In the genomic region with DNA sequence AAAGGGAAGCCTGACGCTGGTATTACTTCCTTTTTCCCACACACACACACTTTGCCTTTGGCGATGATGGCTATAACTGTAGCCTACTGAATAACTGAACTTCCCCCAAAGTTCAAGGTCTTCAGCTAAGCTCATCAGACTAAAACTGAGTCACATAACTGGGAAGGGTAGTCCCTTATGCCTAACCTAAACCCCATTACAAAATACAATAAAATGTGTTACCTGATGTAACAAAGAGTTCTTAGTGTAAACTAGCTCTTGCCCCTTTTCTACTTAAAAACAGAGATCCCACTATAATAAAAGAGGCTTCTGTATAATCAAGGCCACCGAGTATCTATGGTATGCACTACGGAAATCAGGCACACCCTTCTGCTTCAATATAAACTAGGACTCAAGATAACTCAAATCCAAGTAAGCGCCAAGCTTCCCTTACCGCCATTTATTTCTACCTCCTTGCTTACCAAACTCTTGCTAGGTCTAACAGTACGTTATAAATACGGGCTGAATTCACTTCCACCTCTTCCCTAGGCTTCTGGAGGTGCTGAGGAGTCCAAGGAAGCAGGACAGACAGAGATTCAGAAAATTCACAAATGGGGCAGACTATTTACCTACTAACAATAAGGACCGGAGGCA, we compare ENCODE assay signal across 8 cellular contexts. TPM values are rescaled to one million over a fixed set of nuclear protein-coding genes. Genes with fewer than 3 reads are reported as not detected.
DNase-seq lines count a peak whose midpoint lies in the region; ATAC-seq, FAIRE-seq and TF ChIP-seq lines count a peak whose summit lies in the region.

No MANE protein-coding gene starts in this region.

- WGBS in H1 (ENCODE audit: extremely low coverage in 1 of 2, insufficient coverage in 1 of 2, insufficient read length in 1 of 2, insufficient replicate concordance in 2 of 2, low coverage in 1 of 2, low lambda C conversion rate in 2 of 2, missing lambda C conversion rate in 1 of 2), 2 experiments: 29% methylated on average over 9 of the region's 9 CpGs; no CpG with 5 or more reads in 1 of the 2 experiments

- peaks cover 46% of the 10 kb centered on the region for H3K4me1 Mint-ChIP-seq in activated naive CD4-positive, alpha-beta T cell treated with anti-CD3 and anti-CD28 coated beads for 36 hours (ENCODE audit: low read depth)
- peaks cover 31 to 53% of the 10 kb centered on the region in 2 donors for H3K4me1 Mint-ChIP-seq in natural killer cell treated with Interleukin-12 subunit alpha and Interleukin-12 subunit beta and Interleukin-15 and Interleukin-18, amount 100 ng/mL, for 72 hours (ENCODE audit: low read depth in 2 of 2)

- H3K4me3 ChIP-seq in SJCRH30 (peak overlapping the region; percentile 88), H1 (ENCODE audit: extremely low read depth in 1 of 4, insufficient read depth in 2 of 4, low read depth in 3 of 4, low read length in 4 of 4) (peak overlapping the region; percentile 67 to 88 (median 81))

- no peak overlapping the region for H2BK15ac ChIP-seq in H1 (ENCODE audit: low read length)

- CTCF ChIA-PET in activated naive CD4-positive, alpha-beta T cell treated with anti-CD3 and anti-CD28 coated beads for 36 hours (lab: Charles Lee): interaction anchor here (0.6 to 1.4 kb wide), 5 partner anchors 9 to 439 kb away, joined by 3 to 7 read pairs (median 4); no protein-coding TSS in a partner anchor
- CTCF ChIA-PET in H1 (lab: Charles Lee; ENCODE audit: partially characterized antibody): interaction anchor here (1.3 to 1.6 kb wide), 2 partner anchors 13 to 28 kb away, joined by 4 to 5 read pairs; no protein-coding TSS in a partner anchor

- no peak overlapping the region for H2BK5ac ChIP-seq in H1 (ENCODE audit: low read depth, low read length)

- H3K4ac ChIP-seq in H1 (replicated peaks; ENCODE audit: insufficient read length, low read depth, low read length): no peak overlapping the region

- H3K23ac ChIP-seq in H1 (ENCODE audit: insufficient read length): no peak overlapping the region

- TF ChIP-seq POLR2A in H1 (IDR thresholded peaks at IDR 0.05; ENCODE audit: control extremely low read depth in 1 of 2, low read depth in 2 of 2, low read length in 2 of 2): no peak

- no peak overlapping the region for H4K5ac ChIP-seq in H1 (ENCODE audit: insufficient read length, low read depth, low read length)

- H3K14ac ChIP-seq in H1 (ENCODE audit: insufficient read length): no peak overlapping the region

- DNase-seq in activated naive CD4-positive, alpha-beta T cell treated with anti-CD3 and anti-CD28 coated beads for 36 hours: peak; percentile 18
- DNase-seq in activated naive CD4-positive, alpha-beta T cell (lab: John Stamatoyannopoulos, UW): no peak
- DNase-seq in SJCRH30: peak in 1 of 2 experiments; percentile 32
- no peak for DNase-seq in H1 (ENCODE audit: low read depth in 1 of 2, low spot score in 2 of 2)
- DNase-seq in natural killer cell treated with Interleukin-12 subunit alpha and Interleukin-12 subunit beta and Interleukin-15 and Interleukin-18, amount 100 ng/mL, for 72 hours (ENCODE audit: low spot score): no peak

- H3K56ac ChIP-seq in H1 (replicated peaks; ENCODE audit: insufficient read length, low read depth, low read length): no peak overlapping the region

- no peak overlapping the region for H2AK5ac ChIP-seq in H1 (ENCODE audit: low read depth, low read length)

- H3K18ac ChIP-seq in H1 (ENCODE audit: extremely low read depth, low read length): peak overlapping the region; percentile 13; the same call in 1 of the 2 replicates

- H2BK120ac ChIP-seq in H1 (replicated peaks; ENCODE audit: low read depth, low read length): no peak overlapping the region

- peak overlapping the region; percentile 98 for H3K27ac Mint-ChIP-seq in activated naive CD4-positive, alpha-beta T cell treated with anti-CD3 and anti-CD28 coated beads for 36 hours
- peak overlapping the region; percentile 79 to 93 for H3K27ac Mint-ChIP-seq in natural killer cell treated with Interleukin-12 subunit alpha and Interleukin-12 subunit beta and Interleukin-15 and Interleukin-18, amount 100 ng/mL, for 72 hours

- H2BK20ac ChIP-seq in H1 (ENCODE audit: low read length): no peak overlapping the region

- H4K8ac ChIP-seq in H1 (ENCODE audit: extremely low read depth, insufficient read depth, low read length): no peak overlapping the region

- peaks cover 6% of the 10 kb centered on the region; the same call in 1 of the 2 replicates for H3K4me1 ChIP-seq in SJCRH30
- H3K4me1 ChIP-seq in H1 (replicated peaks in 1 of 4; ENCODE audit: control insufficient read depth in 3 of 4, insufficient read depth in 4 of 4, low read length in 3 of 4): peaks cover 0 to 3% (median 1%) of the 10 kb centered on the region in 4 experiments; a peak in 4 of 7 replicates

- H3K27me3 ChIP-seq in SJCRH30: no peaks in the 10 kb centered on the region
- H3K27me3 ChIP-seq in H1 (replicated peaks in 1 of 4; ENCODE audit: control insufficient read depth in 3 of 4, extremely low read depth in 1 of 4, insufficient read depth in 3 of 4, low read length in 3 of 4): no peaks in the 10 kb centered on the region

- intact Hi-C loops in activated naive CD4-positive, alpha-beta T cell treated with anti-CD3 and anti-CD28 coated beads for 36 hours (cut with micrococcal nuclease): loop anchor here (1.0 kb wide), 1 partner anchor 24 kb away; no protein-coding TSS in a partner anchor

- H3K4me2 ChIP-seq in H1 (ENCODE audit: insufficient read depth in 1 of 2, low read depth in 2 of 2, low read length in 2 of 2): peak overlapping the region; percentile 87 to 97

- TF ChIP-seq CTCF in H1 (IDR thresholded peaks at IDR 0.05; ENCODE audit: control extremely low read depth in 1 of 3, insufficient read depth in 1 of 3, low read depth in 1 of 3, low read length in 3 of 3): no peak

- H3K9me3 Mint-ChIP-seq in activated naive CD4-positive, alpha-beta T cell treated with anti-CD3 and anti-CD28 coated beads for 36 hours: no peaks in the 10 kb centered on the region
- H3K9me3 Mint-ChIP-seq in natural killer cell treated with Interleukin-12 subunit alpha and Interleukin-12 subunit beta and Interleukin-15 and Interleukin-18, amount 100 ng/mL, for 72 hours: no peaks in the 10 kb centered on the region

- peaks cover 17 to 63% of the 10 kb centered on the region in 2 experiments for H3K79me2 ChIP-seq in H1 (ENCODE audit: control insufficient read depth in 1 of 2, insufficient read depth in 2 of 2, low read length in 2 of 2)

- H3K79me1 ChIP-seq in H1 (ENCODE audit: low read depth, low read length): no peaks in the 10 kb centered on the region

- peaks cover 4 to 7% of the 10 kb centered on the region in 2 experiments for H4K20me1 ChIP-seq in H1 (replicated peaks in 1 of 2; ENCODE audit: control insufficient read depth in 1 of 2, insufficient read depth in 2 of 2, low read length in 2 of 2)

- H3K27me3 Mint-ChIP-seq in activated naive CD4-positive, alpha-beta T cell treated with anti-CD3 and anti-CD28 coated beads for 36 hours (ENCODE audit: low read depth): no peaks in the 10 kb centered on the region
- no peaks in the 10 kb centered on the region for H3K27me3 Mint-ChIP-seq in natural killer cell treated with Interleukin-12 subunit alpha and Interleukin-12 subunit beta and Interleukin-15 and Interleukin-18, amount 100 ng/mL, for 72 hours

- no peak for FAIRE-seq in H1 (lab: Jason Lieb, UNC)

- no peak overlapping the region for H2AFZ ChIP-seq in H1 (ENCODE audit: low read length)

- TF ChIP-seq EP300 in H1 (IDR thresholded peaks at IDR 0.05; ENCODE audit: borderline replicate concordance in 1 of 2, low read depth in 2 of 2, low read length in 2 of 2): no peak

- H3K36me3 Mint-ChIP-seq in activated naive CD4-positive, alpha-beta T cell treated with anti-CD3 and anti-CD28 coated beads for 36 hours (ENCODE audit: low read depth): peaks cover 30% of the 10 kb centered on the region
- H3K36me3 Mint-ChIP-seq in natural killer cell treated with Interleukin-12 subunit alpha and Interleukin-12 subunit beta and Interleukin-15 and Interleukin-18, amount 100 ng/mL, for 72 hours: peaks cover 18% of the 10 kb centered on the region

- H2BK12ac ChIP-seq in H1 (ENCODE audit: low read depth, low read length): no peak overlapping the region

- peak overlapping the region in 3 of 4 experiments; percentile 48 to 74 (median 48); a peak in 5 of 7 replicates for H3K9ac ChIP-seq in H1 (replicated peaks in 1 of 4; ENCODE audit: extremely low read depth in 1 of 4, low read depth in 3 of 4, low read length in 3 of 4)

- H3K9me3 ChIP-seq in SJCRH30 (replicated peaks) (no peaks in the 10 kb centered on the region), H1 (ENCODE audit: insufficient read depth in 2 of 2, low read depth in 1 of 2, low read length in 1 of 2) (no peaks in the 10 kb centered on the region)

- peak overlapping the region; percentile 93 for H3K4me3 Mint-ChIP-seq in activated naive CD4-positive, alpha-beta T cell treated with anti-CD3 and anti-CD28 coated beads for 36 hours
- H3K4me3 Mint-ChIP-seq in natural killer cell treated with Interleukin-12 subunit alpha and Interleukin-12 subunit beta and Interleukin-15 and Interleukin-18, amount 100 ng/mL, for 72 hours: peak overlapping the region; percentile 86

- POLR2A ChIA-PET in H1 (lab: Charles Lee; ENCODE audit: partially characterized antibody): interaction anchor here (1.1 to 1.6 kb wide), 3 partner anchors 22 to 387 kb away, joined by 3 to 10 read pairs (median 3); a partner anchor contains a TSS

- H3K27ac ChIP-seq in SJCRH30 (peak overlapping the region; percentile 19; the same call in 1 of the 2 replicates), H1 (ENCODE audit: low read depth, low read length) (no peak overlapping the region)

- peaks cover 5% of the 10 kb centered on the region; the same call in 1 of the 2 replicates for H3K36me3 ChIP-seq in SJCRH30
- H3K36me3 ChIP-seq in H1 (ENCODE audit: control insufficient read depth in 2 of 4, insufficient read depth in 4 of 4, low read length in 3 of 4): peaks cover 0 to 12% (median under 1%) of the 10 kb centered on the region in 4 experiments; a peak in 2 of 8 replicates

- peaks cover 12% of the 10 kb centered on the region for H3K23me2 ChIP-seq in H1 (ENCODE audit: low read depth, low read length)

- ATAC-seq in natural killer cell treated with Interleukin-12 subunit alpha and Interleukin-12 subunit beta and Interleukin-15 and Interleukin-18, amount 100 ng/mL, for 72 hours: no peak
- ATAC-seq in GM19023 (IDR thresholded peaks at IDR 0.05; ENCODE audit: unreplicated experiment) (no peak), HG02885 (IDR thresholded peaks at IDR 0.05; ENCODE audit: poor library complexity, unreplicated experiment) (no peak), HG03571 (IDR thresholded peaks at IDR 0.05; ENCODE audit: unreplicated experiment) (no peak)

- no peak overlapping the region for H4K91ac ChIP-seq in H1 (replicated peaks; ENCODE audit: insufficient read length, low read length)

- TF ChIP-seq RAD21 in H1 (IDR thresholded peaks at IDR 0.05 in 1 of 2, conservative IDR thresholded peaks at IDR 0.05 in 1 of 2; ENCODE audit: low read depth in 2 of 2, low read length in 2 of 2): no peak

RNA-seq across cellular contexts. Expression of a gene that starts 2.4 kb away (rescaled TPM):
- total RNA-seq in activated naive CD4-positive, alpha-beta T cell treated with anti-CD3 and anti-CD28 coated beads for 36 hours: 10 to 100 TPM; 35.9 to 37.1 TPM
- 23.8 and 30.8 TPM in 2 replicates for total RNA-seq in SJCRH30 (2014; rRNA removed; shearing (Covaris generic))
- total RNA-seq in H1 (2021; fragmentation: NEBNext Ultra II Directional; extraction: Animal tissue kit (Norgen Biotek cat#: 25700)): 50.0 and 57.0 TPM in 2 replicates
- polyA plus RNA-seq in H1 (2011; rRNA removed): 12.0 and 17.4 TPM in 2 replicates
- polyA plus RNA-seq in H1 (2011; cell fraction: cytosol; rRNA removed): 17.5 TPM
- polyA plus RNA-seq in H1 (2011; cell fraction: nucleus; rRNA removed): 13.1 TPM
- polyA plus RNA-seq in H1 (2012, experiment 1 of 2): 10.7 to 20.6 TPM (median 14.4 TPM) in 4 replicates
- 1.2 TPM for polyA plus RNA-seq in H1 (2012, experiment 2 of 2)
- 22.4 TPM for polyA plus RNA-seq in H1 (2013, experiment 1 of 2)
- 21.1 TPM for polyA plus RNA-seq in H1 (2013, experiment 2 of 2)
- 49.9 and 52.6 TPM in 2 replicates for polyA minus RNA-seq in H1 (2011; rRNA and poly(A)+ RNA removed)
- polyA minus RNA-seq in H1 (2011; cell fraction: cytosol; rRNA and poly(A)+ RNA removed): 26.8 TPM
- polyA minus RNA-seq in H1 (2011; cell fraction: nucleus; rRNA and poly(A)+ RNA removed): 48.6 TPM
- 10 to 100 TPM; 44.1 to 60.8 TPM for total RNA-seq in natural killer cell treated with Interleukin-12 subunit alpha and Interleukin-12 subunit beta and Interleukin-15 and Interleukin-18, amount 100 ng/mL, for 72 hours
